ENCODE assay signal across 11 cellular contexts in the genomic region with DNA sequence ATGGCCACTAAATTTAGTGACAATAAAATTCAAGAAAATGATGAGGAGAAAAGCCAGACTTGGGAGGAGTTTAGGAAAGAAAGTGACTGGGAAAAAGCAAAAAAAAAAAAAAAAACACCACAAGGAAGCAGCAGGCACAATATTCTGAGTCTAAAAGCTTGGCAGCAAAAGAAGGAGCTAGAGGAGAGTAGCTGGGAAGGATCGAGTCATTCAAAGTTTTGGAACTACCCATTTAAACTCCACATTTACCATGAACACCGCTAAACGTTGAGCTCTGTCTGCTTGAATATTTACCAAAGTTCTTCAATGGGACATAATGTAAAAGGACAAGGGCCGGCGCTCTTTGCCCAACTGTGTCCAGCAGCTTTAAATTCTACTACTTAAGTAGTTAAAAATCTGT.
DNase-seq lines count a peak whose midpoint lies in the region; ATAC-seq and TF ChIP-seq lines count a peak whose summit lies in the region.
"Had no signal": no experiment of that assay in that cellular context is flagged by ENCODE, and none has a peak within 500 bp of the region (broad histone marks: within the 10 kb centered on the region; RNA-seq: fewer than 3 reads in every experiment).

No MANE protein-coding gene starts in this region.

- intact Hi-C loops in activated naive CD4-positive, alpha-beta T cell treated with anti-CD3 and anti-CD28 coated beads for 36 hours (cut with micrococcal nuclease) = no loop called here
- intact Hi-C loops in activated T-helper 1 cell treated with anti-CD3 and anti-CD28 coated beads, Interleukin-12 subunit alpha, Interleukin-12 subunit beta, Interleukin-2, Interleukin-4 antibody, amounts not matched to agents 30 ng/mL and 10 ng/mL and 1 ng/mL, durations not matched to agents 14 hours and 24 hours and 36 hours (cut with micrococcal nuclease) = loop anchor here (2.0 kb wide), 2 partner anchors 15 to 19 kb away; no protein-coding TSS in a partner anchor

- DNase-seq in activated naive CD4-positive, alpha-beta T cell treated with anti-CD3 and anti-CD28 coated beads for 36 hours = no peak
- no peak for DNase-seq in activated naive CD4-positive, alpha-beta T cell (lab: John Stamatoyannopoulos, UW)
- DNase-seq in activated T-helper 1 cell treated with anti-CD3 and anti-CD28 coated beads, Interleukin-12 subunit alpha, Interleukin-12 subunit beta, Interleukin-2, Interleukin-4 antibody, amounts not matched to agents 30 ng/mL and 10 ng/mL and 1 ng/mL, durations not matched to agents 14 hours and 24 hours and 36 hours (ENCODE audit: low spot score) = no peak
- DNase-seq in hepatocyte (ENCODE audit: low spot score) = no peak
- no peak for DNase-seq in thoracic aorta (ENCODE audit: low spot score)
- no peak for DNase-seq in T-helper 9 cell
- DNase-seq in NCI-H1048 (lab: John Stamatoyannopoulos, UW) = no peak
- no peak for DNase-seq in NCI-H526 treated with DMSO at 0.1 percent for 48 hours (lab: John Stamatoyannopoulos, UW)
- DNase-seq: islet precursor cell, T-helper 1 cell had no signal

- H3K27ac ChIP-seq in hepatocyte (peak overlapping the region; percentile 63), thoracic aorta (peak overlapping the region; percentile 84 to 91)
- H3K27ac ChIP-seq: BLaER1 had no signal

- H2AFZ ChIP-seq in hepatocyte = no peak overlapping the region

- H3K9me3 ChIP-seq in hepatocyte (ENCODE audit: low read depth) (no peaks in the 10 kb centered on the region), thoracic aorta (no peaks in the 10 kb centered on the region)
- H3K9me3 ChIP-seq: BLaER1 had no signal

- no peaks in the 10 kb centered on the region for H3K9me3 Mint-ChIP-seq in activated naive CD4-positive, alpha-beta T cell treated with anti-CD3 and anti-CD28 coated beads for 36 hours
- no peaks in the 10 kb centered on the region for H3K9me3 Mint-ChIP-seq in activated T-helper 1 cell treated with anti-CD3 and anti-CD28 coated beads, Interleukin-12 subunit alpha, Interleukin-12 subunit beta, Interleukin-2, Interleukin-4 antibody, amounts not matched to agents 30 ng/mL and 10 ng/mL and 1 ng/mL, durations not matched to agents 14 hours and 24 hours and 36 hours

- no peaks in the 10 kb centered on the region for H3K9me2 ChIP-seq in hepatocyte (replicated peaks; ENCODE audit: insufficient read depth)

- TF ChIP-seq CTCF in hepatocyte (IDR thresholded peaks at IDR 0.05; ENCODE audit: poor library complexity) = no peak
- TF ChIP-seq CTCF in thoracic aorta (IDR thresholded peaks at IDR 0.05) = no peak

- H3K4me1 ChIP-seq in hepatocyte (ENCODE audit: insufficient read depth) (peaks cover 25% of the 10 kb centered on the region), thoracic aorta (ENCODE audit: control insufficient read depth in 1 of 2, low read depth in 2 of 2) (peaks cover 59 to 90% of the 10 kb centered on the region in 2 donors)
- H3K4me1 ChIP-seq: BLaER1 had no signal

- H3K36me3 Mint-ChIP-seq in activated naive CD4-positive, alpha-beta T cell treated with anti-CD3 and anti-CD28 coated beads for 36 hours (ENCODE audit: low read depth) = peaks cover 7% of the 10 kb centered on the region
- peaks cover 45% of the 10 kb centered on the region for H3K36me3 Mint-ChIP-seq in activated T-helper 1 cell treated with anti-CD3 and anti-CD28 coated beads, Interleukin-12 subunit alpha, Interleukin-12 subunit beta, Interleukin-2, Interleukin-4 antibody, amounts not matched to agents 30 ng/mL and 10 ng/mL and 1 ng/mL, durations not matched to agents 14 hours and 24 hours and 36 hours (ENCODE audit: low read depth)

- H3K36me3 ChIP-seq in hepatocyte (replicated peaks; ENCODE audit: insufficient read depth, low read depth) (no peaks in the 10 kb centered on the region), thoracic aorta (no peaks in the 10 kb centered on the region)

- no peaks in the 10 kb centered on the region for H3K27me3 Mint-ChIP-seq in activated naive CD4-positive, alpha-beta T cell treated with anti-CD3 and anti-CD28 coated beads for 36 hours (ENCODE audit: low read depth)
- peaks cover 2% of the 10 kb centered on the region for H3K27me3 Mint-ChIP-seq in activated T-helper 1 cell treated with anti-CD3 and anti-CD28 coated beads, Interleukin-12 subunit alpha, Interleukin-12 subunit beta, Interleukin-2, Interleukin-4 antibody, amounts not matched to agents 30 ng/mL and 10 ng/mL and 1 ng/mL, durations not matched to agents 14 hours and 24 hours and 36 hours (ENCODE audit: insufficient read depth)

- CTCF ChIA-PET in activated naive CD4-positive, alpha-beta T cell treated with anti-CD3 and anti-CD28 coated beads for 36 hours (lab: Charles Lee) = interaction anchor here (0.6 to 1.3 kb wide), 3 partner anchors 10 to 67 kb away, joined by 3 read pairs; no protein-coding TSS in a partner anchor

- H3K79me2 ChIP-seq in hepatocyte = peaks cover 87% of the 10 kb centered on the region

- H3K4me3 Mint-ChIP-seq in activated naive CD4-positive, alpha-beta T cell treated with anti-CD3 and anti-CD28 coated beads for 36 hours = no peak overlapping the region
- no peak overlapping the region for H3K4me3 Mint-ChIP-seq in activated T-helper 1 cell treated with anti-CD3 and anti-CD28 coated beads, Interleukin-12 subunit alpha, Interleukin-12 subunit beta, Interleukin-2, Interleukin-4 antibody, amounts not matched to agents 30 ng/mL and 10 ng/mL and 1 ng/mL, durations not matched to agents 14 hours and 24 hours and 36 hours

- H3K27ac Mint-ChIP-seq in activated naive CD4-positive, alpha-beta T cell treated with anti-CD3 and anti-CD28 coated beads for 36 hours = peak overlapping the region; percentile 73
- H3K27ac Mint-ChIP-seq in activated T-helper 1 cell treated with anti-CD3 and anti-CD28 coated beads, Interleukin-12 subunit alpha, Interleukin-12 subunit beta, Interleukin-2, Interleukin-4 antibody, amounts not matched to agents 30 ng/mL and 10 ng/mL and 1 ng/mL, durations not matched to agents 14 hours and 24 hours and 36 hours = peak overlapping the region; percentile 66

- no peaks in the 10 kb centered on the region for H3K27me3 ChIP-seq in hepatocyte
- H3K27me3 ChIP-seq in thoracic aorta (replicated peaks; ENCODE audit: insufficient read depth) = no peaks in the 10 kb centered on the region
- H3K27me3 ChIP-seq: BLaER1 had no signal

- H3K4me3 ChIP-seq in hepatocyte (no peak overlapping the region), thoracic aorta (peak overlapping the region; percentile 51)
- H3K4me3 ChIP-seq: BLaER1 had no signal

- ATAC-seq in thoracic aorta (ENCODE audit: insufficient number of reproducible peaks, low FRiP score, low read depth) = peak; percentile 58

- H3K4me2 ChIP-seq in hepatocyte = no peak overlapping the region
- H3K4me2 ChIP-seq: BLaER1 had no signal

- H3K4me1 Mint-ChIP-seq in activated naive CD4-positive, alpha-beta T cell treated with anti-CD3 and anti-CD28 coated beads for 36 hours (ENCODE audit: low read depth) = peaks cover 84% of the 10 kb centered on the region
- peaks cover 66% of the 10 kb centered on the region for H3K4me1 Mint-ChIP-seq in activated T-helper 1 cell treated with anti-CD3 and anti-CD28 coated beads, Interleukin-12 subunit alpha, Interleukin-12 subunit beta, Interleukin-2, Interleukin-4 antibody, amounts not matched to agents 30 ng/mL and 10 ng/mL and 1 ng/mL, durations not matched to agents 14 hours and 24 hours and 36 hours (ENCODE audit: low read depth)

- 76% methylated on average over 5 of the region's 5 CpGs for WGBS in hepatocyte (ENCODE audit: low lambda C conversion rate, missing lambda C conversion rate)

- H4K20me1 ChIP-seq in hepatocyte (ENCODE audit: insufficient read depth, poor library complexity, severe bottlenecking) = no peaks in the 10 kb centered on the region
